Comparison of ENCODE assay signal across 25 cellular contexts in genomic region chr12:902581-902980, GRCh38. TPM values are rescaled to one million over a fixed set of nuclear protein-coding genes. Genes with fewer than 3 reads are reported as not detected.
DNase-seq lines count a peak whose midpoint lies in the region; ATAC-seq lines count a peak whose summit lies in the region.
"Had no signal": no experiment of that assay in that cellular context is flagged by ENCODE, and none has a peak within 500 bp of the region (broad histone marks: within the 10 kb centered on the region; RNA-seq: fewer than 3 reads in every experiment).

No MANE protein-coding gene starts in this region.

- no peaks in the 10 kb centered on the region for H3K27me3 ChIP-seq in CD4-positive, alpha-beta memory T cell (ENCODE audit: insufficient read depth, low read length)
- H3K27me3 ChIP-seq in MG63, result no peaks in the 10 kb centered on the region
- H3K27me3 ChIP-seq: ascending aorta, esophagus muscularis mucosa, foreskin keratinocyte, ovary, upper lobe of left lung had no signal

- peak overlapping the region; percentile 21 for H3K27ac Mint-ChIP-seq in activated CD8-positive, alpha-beta memory T cell treated with anti-CD3 and anti-CD28 coated beads, Interleukin-2, amount 10 ng/mL, durations not matched to agents 7 days and 5 days
- peak overlapping the region in 5 of 7 donors; percentile 26 to 72 (median 69) for H3K27ac Mint-ChIP-seq in CD4-positive, alpha-beta memory T cell
- peak overlapping the region; percentile 22 for H3K27ac Mint-ChIP-seq in activated naive CD8-positive, alpha-beta T cell treated with anti-CD3 and anti-CD28 coated beads for 36 hours
- H3K27ac Mint-ChIP-seq: activated T-helper 1 cell treated with anti-CD3 and anti-CD28 coated beads, Interleukin-12 subunit alpha, Interleukin-12 subunit beta, Interleukin-2, Interleukin-4 antibody, amounts not matched to agents 30 ng/mL and 10 ng/mL and 1 ng/mL, durations not matched to agents 14 hours and 24 hours and 36 hours; B cell had no signal

- H3K4me3 ChIP-seq in CD4-positive, alpha-beta memory T cell (ENCODE audit: low read length in 2 of 2), result no peak overlapping the region
- H3K4me3 ChIP-seq in MG63, result no peak overlapping the region
- H3K4me3 ChIP-seq: ascending aorta, esophagus muscularis mucosa, ovary, SK-N-MC, upper lobe of left lung had no signal

- H3K4me1 Mint-ChIP-seq in activated CD8-positive, alpha-beta memory T cell treated with anti-CD3 and anti-CD28 coated beads, Interleukin-2, amount 10 ng/mL, durations not matched to agents 7 days and 5 days, result peaks cover 38% of the 10 kb centered on the region
- peaks cover 14 to 43% (median 19%) of the 10 kb centered on the region in 4 donors for H3K4me1 Mint-ChIP-seq in CD4-positive, alpha-beta memory T cell
- H3K4me1 Mint-ChIP-seq in activated naive CD8-positive, alpha-beta T cell treated with anti-CD3 and anti-CD28 coated beads for 36 hours, result peaks cover 34% of the 10 kb centered on the region

- intact Hi-C loops in CD4-positive, alpha-beta memory T cell (cut with micrococcal nuclease), result no loop called here

- no peak for DNase-seq in activated CD8-positive, alpha-beta memory T cell treated with anti-CD3 and anti-CD28 coated beads, Interleukin-2, amount 10 ng/mL, durations not matched to agents 7 days and 5 days
- no peak for DNase-seq in activated CD8-positive, alpha-beta memory T cell treated with anti-CD3 and anti-CD28 coated beads, Interleukin-2, amount 50 U/mL, for 4 hours
- DNase-seq in CD4-positive, alpha-beta memory T cell, result no peak
- DNase-seq in activated naive CD8-positive, alpha-beta T cell treated with anti-CD3 and anti-CD28 coated beads for 36 hours, result no peak
- DNase-seq in mucosa of gallbladder (ENCODE audit: low spot score) (peak; percentile 29), NCI-H2107 treated with DMSO at 0.1 percent for 48 hours (lab: John Stamatoyannopoulos, UW; ENCODE audit: unreplicated experiment) (no peak), MG63 (no peak), T-helper 1 cell (no peak)
- DNase-seq: activated naive CD4-positive, alpha-beta T cell treated with anti-CD3 and anti-CD28 coated beads, Interleukin-2, amount 50 U/mL, for 16 hours; cortex of kidney; effector memory CD8-positive, alpha-beta T cell; foreskin keratinocyte; KBM-7; left cardiac atrium; NCI-H2029 treated with DMSO at 0.1 percent for 48 hours; NCI-H446; ovary; T-helper 2 cell; upper lobe of left lung had no signal

- H3K9me3 Mint-ChIP-seq in activated CD8-positive, alpha-beta memory T cell treated with anti-CD3 and anti-CD28 coated beads, Interleukin-2, amount 10 ng/mL, durations not matched to agents 7 days and 5 days (ENCODE audit: low read depth), result no peaks in the 10 kb centered on the region
- no peaks in the 10 kb centered on the region for H3K9me3 Mint-ChIP-seq in CD4-positive, alpha-beta memory T cell
- no peaks in the 10 kb centered on the region for H3K9me3 Mint-ChIP-seq in activated naive CD8-positive, alpha-beta T cell treated with anti-CD3 and anti-CD28 coated beads for 36 hours
- H3K9me3 Mint-ChIP-seq: activated T-helper 1 cell treated with anti-CD3 and anti-CD28 coated beads, Interleukin-12 subunit alpha, Interleukin-12 subunit beta, Interleukin-2, Interleukin-4 antibody, amounts not matched to agents 30 ng/mL and 10 ng/mL and 1 ng/mL, durations not matched to agents 14 hours and 24 hours and 36 hours; effector memory CD8-positive, alpha-beta T cell had no signal

- peaks cover 13% of the 10 kb centered on the region for H3K4me1 ChIP-seq in CD4-positive, alpha-beta memory T cell (ENCODE audit: insufficient read depth, low read length)
- H3K4me1 ChIP-seq: foreskin keratinocyte had no signal

- H3K27ac ChIP-seq in CD4-positive, alpha-beta memory T cell (ENCODE audit: low read depth, low read length), result no peak overlapping the region
- H3K27ac ChIP-seq: ascending aorta, esophagus muscularis mucosa, foreskin keratinocyte, ovary, RWPE1, upper lobe of left lung had no signal

- ATAC-seq in activated CD8-positive, alpha-beta memory T cell treated with anti-CD3 and anti-CD28 coated beads, Interleukin-2, amount 10 ng/mL, durations not matched to agents 7 days and 5 days, result no peak
- ATAC-seq: effector memory CD8-positive, alpha-beta T cell; foreskin keratinocyte; left cardiac atrium had no signal

- CTCF ChIA-PET in activated CD8-positive, alpha-beta memory T cell treated with anti-CD3 and anti-CD28 coated beads, Interleukin-2, amount 10 ng/mL, durations not matched to agents 7 days and 5 days (lab: Charles Lee), result no interaction called here
- CTCF ChIA-PET in CD4-positive, alpha-beta memory T cell (lab: Charles Lee; ENCODE audit: partially characterized antibody), result interaction anchor here (1.1 kb wide), 1 partner anchor 15 kb away, joined by 3 read pairs; no protein-coding TSS in a partner anchor

- no peaks in the 10 kb centered on the region for H3K9me3 ChIP-seq in CD4-positive, alpha-beta memory T cell (ENCODE audit: control insufficient read depth in 1 of 2, low read length in 2 of 2)
- no peaks in the 10 kb centered on the region for H3K9me3 ChIP-seq in MG63
- H3K9me3 ChIP-seq: ascending aorta, esophagus muscularis mucosa, ovary, upper lobe of left lung had no signal

- H3K4me3 Mint-ChIP-seq in activated CD8-positive, alpha-beta memory T cell treated with anti-CD3 and anti-CD28 coated beads, Interleukin-2, amount 10 ng/mL, durations not matched to agents 7 days and 5 days, result no peak overlapping the region
- no peak overlapping the region for H3K4me3 Mint-ChIP-seq in CD4-positive, alpha-beta memory T cell
- no peak overlapping the region for H3K4me3 Mint-ChIP-seq in activated naive CD8-positive, alpha-beta T cell treated with anti-CD3 and anti-CD28 coated beads for 36 hours
- H3K4me3 Mint-ChIP-seq: activated T-helper 1 cell treated with anti-CD3 and anti-CD28 coated beads, Interleukin-12 subunit alpha, Interleukin-12 subunit beta, Interleukin-2, Interleukin-4 antibody, amounts not matched to agents 30 ng/mL and 10 ng/mL and 1 ng/mL, durations not matched to agents 14 hours and 24 hours and 36 hours; B cell; effector memory CD8-positive, alpha-beta T cell had no signal

- POLR2A ChIA-PET in CD4-positive, alpha-beta memory T cell (lab: Charles Lee; ENCODE audit: partially characterized antibody), result interaction anchor here (0.5 to 1.1 kb wide), 2 partner anchors 88 to 347 kb away, joined by 3 read pairs; no protein-coding TSS in a partner anchor

- H3K36me3 Mint-ChIP-seq in activated CD8-positive, alpha-beta memory T cell treated with anti-CD3 and anti-CD28 coated beads, Interleukin-2, amount 10 ng/mL, durations not matched to agents 7 days and 5 days, result peaks cover 59% of the 10 kb centered on the region
- H3K36me3 Mint-ChIP-seq in CD4-positive, alpha-beta memory T cell, result peaks cover 79 to 89% of the 10 kb centered on the region in 2 donors
- peaks cover 21% of the 10 kb centered on the region for H3K36me3 Mint-ChIP-seq in activated naive CD8-positive, alpha-beta T cell treated with anti-CD3 and anti-CD28 coated beads for 36 hours

- H3K27me3 Mint-ChIP-seq in activated CD8-positive, alpha-beta memory T cell treated with anti-CD3 and anti-CD28 coated beads, Interleukin-2, amount 10 ng/mL, durations not matched to agents 7 days and 5 days, result no peaks in the 10 kb centered on the region
- H3K27me3 Mint-ChIP-seq in CD4-positive, alpha-beta memory T cell, result no peaks in the 10 kb centered on the region
- H3K27me3 Mint-ChIP-seq in activated naive CD8-positive, alpha-beta T cell treated with anti-CD3 and anti-CD28 coated beads for 36 hours, result no peaks in the 10 kb centered on the region
- H3K27me3 Mint-ChIP-seq: B cell; effector memory CD8-positive, alpha-beta T cell had no signal

- H3K36me3 ChIP-seq in CD4-positive, alpha-beta memory T cell (ENCODE audit: insufficient read depth, low read length), result peaks cover 75% of the 10 kb centered on the region
- peaks cover 80% of the 10 kb centered on the region for H3K36me3 ChIP-seq in MG63
- H3K36me3 ChIP-seq: ovary had no signal

RNA-seq across cellular contexts. Expression of gene RAD52, which starts 46.9 kb away (rescaled TPM):
- total RNA-seq in activated CD8-positive, alpha-beta memory T cell treated with anti-CD3 and anti-CD28 coated beads, Interleukin-2, amount 10 ng/mL, durations not matched to agents 7 days and 5 days, result 10 to 100 TPM; 14.6 to 21.8 TPM
- 10 to 100 TPM; 30.7 to 31.5 TPM for total RNA-seq in CD4-positive, alpha-beta memory T cell
- polyA plus RNA-seq in CD4-positive, alpha-beta memory T cell, result 1 to 10 TPM in 1 of 2 donors, under 1 TPM in 1; 0.26 to 5.0 TPM
- 10 to 100 TPM; 11.2 to 11.4 TPM for total RNA-seq in activated naive CD8-positive, alpha-beta T cell treated with anti-CD3 and anti-CD28 coated beads for 36 hours
- 23.6 TPM for total RNA-seq in mucosa of gallbladder
- 1.9 and 7.3 TPM in 2 replicates for total RNA-seq in MG63 (2014; rRNA removed; shearing (Covaris generic); ENCODE audit: low replicate concordance)
